15 cellular contexts compared by ENCODE assay signal in the genomic region with DNA sequence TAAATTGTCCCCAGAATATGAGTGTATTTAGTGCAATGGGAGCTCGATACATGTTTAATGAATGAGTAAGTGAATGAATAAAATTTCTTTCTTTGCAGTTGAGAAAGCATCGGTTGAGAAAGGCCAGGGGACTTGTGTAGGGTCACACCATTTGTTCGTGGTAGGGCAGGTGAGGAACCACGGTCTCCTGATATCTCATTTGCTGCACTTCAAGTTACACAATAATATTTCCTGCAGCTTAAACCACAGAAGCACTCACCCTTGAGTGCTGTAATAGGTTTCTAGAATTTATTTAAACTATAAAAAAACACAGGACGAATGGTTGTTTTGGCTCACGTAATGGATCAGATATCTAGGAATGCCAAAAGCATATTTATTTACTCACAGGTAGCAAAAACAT.
"Had no signal": no experiment of that assay in that cellular context is flagged by ENCODE, and none has a peak within 500 bp of the region (broad histone marks: within the 10 kb centered on the region; RNA-seq: fewer than 3 reads in every experiment).

No MANE protein-coding gene starts in this region.

- H3K27ac ChIP-seq: cardiac muscle cell, esophagus squamous epithelium, heart left ventricle, parathyroid adenoma had no signal

- H3K9me3 ChIP-seq: esophagus squamous epithelium had no signal

- H3K36me3 Mint-ChIP-seq: activated naive CD8-positive, alpha-beta T cell treated with anti-CD3 and anti-CD28 coated beads for 36 hours had no signal

- FAIRE-seq: colon, small intestine had no signal

- ATAC-seq: heart left ventricle, left ventricle myocardium superior had no signal

- DNase-seq: activated CD4-positive, alpha-beta memory T cell treated with anti-CD3 and anti-CD28 coated beads, Interleukin-2, amount 10 ng/mL, durations not matched to agents 7 days and 5 days; activated gamma-delta T cell; activated naive CD8-positive, alpha-beta T cell treated with anti-CD3 and anti-CD28 coated beads for 36 hours; activated T-cell treated with anti-CD3 and anti-CD28 coated beads, Interleukin-2, amount 50 U/mL, for 48 hours; esophagus squamous epithelium; foreskin fibroblast; heart left ventricle; islet precursor cell; left ventricle myocardium superior; retina; small intestine had no signal

- H3K27me3 Mint-ChIP-seq: activated CD4-positive, alpha-beta memory T cell treated with anti-CD3 and anti-CD28 coated beads, Interleukin-2, amount 10 ng/mL, durations not matched to agents 7 days and 5 days; activated naive CD8-positive, alpha-beta T cell treated with anti-CD3 and anti-CD28 coated beads for 36 hours had no signal

- H3K4me3 Mint-ChIP-seq: activated CD4-positive, alpha-beta memory T cell treated with anti-CD3 and anti-CD28 coated beads, Interleukin-2, amount 10 ng/mL, durations not matched to agents 7 days and 5 days; activated naive CD8-positive, alpha-beta T cell treated with anti-CD3 and anti-CD28 coated beads for 36 hours; neural crest cell had no signal

- H3K27ac Mint-ChIP-seq: activated CD4-positive, alpha-beta memory T cell treated with anti-CD3 and anti-CD28 coated beads, Interleukin-2, amount 10 ng/mL, durations not matched to agents 7 days and 5 days; activated naive CD8-positive, alpha-beta T cell treated with anti-CD3 and anti-CD28 coated beads for 36 hours had no signal

- H3K36me3 ChIP-seq: cardiac muscle cell, esophagus squamous epithelium, heart left ventricle had no signal

- H3K4me1 Mint-ChIP-seq: activated CD4-positive, alpha-beta memory T cell treated with anti-CD3 and anti-CD28 coated beads, Interleukin-2, amount 10 ng/mL, durations not matched to agents 7 days and 5 days; activated naive CD8-positive, alpha-beta T cell treated with anti-CD3 and anti-CD28 coated beads for 36 hours; neural crest cell had no signal

- H3K4me1 ChIP-seq: esophagus squamous epithelium, parathyroid adenoma had no signal

- H3K4me3 ChIP-seq: cardiac muscle cell, esophagus squamous epithelium, heart left ventricle had no signal

- H3K27me3 ChIP-seq: esophagus squamous epithelium, heart left ventricle had no signal
